In the genomic region with DNA sequence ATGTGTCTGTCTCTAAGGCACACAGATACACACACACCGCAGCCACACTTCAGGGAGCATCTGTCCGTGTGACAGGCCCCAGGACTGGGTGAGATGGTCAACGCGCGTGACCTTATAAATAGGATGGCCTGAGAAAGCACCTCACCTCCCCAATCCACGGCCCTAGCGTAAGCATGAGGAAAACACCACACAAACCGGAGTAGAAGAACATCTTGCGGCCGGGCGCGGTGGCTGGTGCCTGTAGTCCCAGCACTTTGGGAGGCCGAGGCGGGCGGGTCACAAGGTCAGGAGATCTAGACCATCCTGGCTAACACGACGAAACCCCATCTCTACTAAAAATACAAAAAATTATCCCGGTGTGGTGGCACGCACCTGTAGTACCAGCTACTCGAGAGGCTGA, we compare ENCODE assay signal across 1 cellular context.
A peak's percentile ranks its signal among the peaks of the same experiment; 100 is the strongest.
TF ChIP-seq lines count a peak whose summit lies in the region.

No MANE protein-coding gene starts in this region.

TF ChIP-seq in HepG2, 621 proteins besides CTCF, POLR2A, EP300 and RAD21:
- TF ChIP-seq CEBPZ (IDR thresholded peaks at IDR 0.05; ENCODE audit: low read length) (no peak), ZBTB38 (CRISPR knock-in tag; IDR thresholded peaks at IDR 0.05) (peak; percentile 61)
